19 cellular contexts compared by ENCODE assay signal in genomic region chr18:79868811-79869541, GRCh38.
DNase-seq lines count a peak whose midpoint lies in the region; ATAC-seq and TF ChIP-seq lines count a peak whose summit lies in the region.
"Had no signal": no experiment of that assay in that cellular context is flagged by ENCODE, and none has a peak within 500 bp of the region (broad histone marks: within the 10 kb centered on the region; RNA-seq: fewer than 3 reads in every experiment).

No MANE protein-coding gene starts in this region.

- H3K36me3 ChIP-seq in SK-N-SH (replicated peaks in 1 of 2; ENCODE audit: control insufficient read depth in 1 of 2, insufficient read depth in 2 of 2, low read length in 1 of 2), result no peaks in the 10 kb centered on the region
- no peaks in the 10 kb centered on the region for H3K36me3 ChIP-seq in right atrium auricular region
- H3K36me3 ChIP-seq in mesenchymal stem cell (ENCODE audit: control insufficient read depth in 1 of 2, insufficient read depth in 2 of 2, low read depth in 1 of 2, low read length in 2 of 2), result no peaks in the 10 kb centered on the region
- no peaks in the 10 kb centered on the region for H3K36me3 ChIP-seq in upper lobe of right lung
- H3K36me3 ChIP-seq: Peyer's patch had no signal

- no peak for TF ChIP-seq CTCF in SK-N-SH (IDR thresholded peaks at IDR 0.05)
- no peak for TF ChIP-seq CTCF in right atrium auricular region (IDR thresholded peaks at IDR 0.05)
- TF ChIP-seq CTCF in upper lobe of right lung (IDR thresholded peaks at IDR 0.05), result no peak
- no peak for TF ChIP-seq CTCF in progenitor cell of endocrine pancreas (IDR thresholded peaks at IDR 0.05; ENCODE audit: unreplicated experiment)

- H3K79me1 ChIP-seq in mesenchymal stem cell (replicated peaks; ENCODE audit: low read length, poor library complexity, severe bottlenecking), result no peaks in the 10 kb centered on the region

- CTCF ChIA-PET in SK-N-SH (lab: Yijun Ruan, JAX), result interaction anchor here (0.7 to 1.6 kb wide), 2 partner anchors 16 to 99 kb away, joined by 3 read pairs; no protein-coding TSS in a partner anchor

- no peak overlapping the region for H3K4me3 Mint-ChIP-seq in progenitor cell of endocrine pancreas (ENCODE audit: low read depth)
- H3K4me3 Mint-ChIP-seq: H9 had no signal

- H3K27ac ChIP-seq in SK-N-SH (ENCODE audit: low read depth in 2 of 2, low read length in 1 of 2) (no peak overlapping the region), right atrium auricular region (no peak overlapping the region), mesenchymal stem cell (ENCODE audit: low read length, poor library complexity, severe bottlenecking) (no peak overlapping the region), upper lobe of right lung (no peak overlapping the region)
- H3K27ac ChIP-seq: 22Rv1, C4-2B, Peyer's patch had no signal

- no peaks in the 10 kb centered on the region for H3K9me2 ChIP-seq in SK-N-SH

- H3K79me2 ChIP-seq in SK-N-SH (ENCODE audit: insufficient read depth), result no peaks in the 10 kb centered on the region

- no peaks in the 10 kb centered on the region for H3K36me3 Mint-ChIP-seq in progenitor cell of endocrine pancreas (ENCODE audit: insufficient read depth)

- H3F3A ChIP-seq in SK-N-SH (replicated peaks; ENCODE audit: insufficient read depth), result no peaks in the 10 kb centered on the region

- POLR2A ChIA-PET in SK-N-SH (lab: Yijun Ruan, JAX), result no interaction called here

- H4K91ac ChIP-seq in mesenchymal stem cell (ENCODE audit: low read length), result peak overlapping the region; percentile 11

- H4K20me1 ChIP-seq in SK-N-SH (ENCODE audit: insufficient read depth), result no peaks in the 10 kb centered on the region

- H3K27me3 ChIP-seq in SK-N-SH (ENCODE audit: insufficient read depth), result peaks cover 35% of the 10 kb centered on the region; the same call in 1 of the 2 replicates
- no peaks in the 10 kb centered on the region for H3K27me3 ChIP-seq in right atrium auricular region
- H3K27me3 ChIP-seq in mesenchymal stem cell (ENCODE audit: control insufficient read depth in 1 of 2, insufficient read depth in 1 of 2, low read length in 2 of 2), result peaks cover 0 to 33% of the 10 kb centered on the region in 2 experiments
- H3K27me3 ChIP-seq in upper lobe of right lung, result peaks cover 13% of the 10 kb centered on the region
- H3K27me3 ChIP-seq: Peyer's patch had no signal

- no peak overlapping the region for H2BK15ac ChIP-seq in mesenchymal stem cell (ENCODE audit: low read depth, poor library complexity, severe bottlenecking)

- no peak overlapping the region for H4K8ac ChIP-seq in mesenchymal stem cell (ENCODE audit: low read length)

- DNase-seq in SK-N-SH (no peak), left ventricle myocardium superior (peak; percentile 14), right atrium auricular region (ENCODE audit: low spot score) (no peak), mesenchymal stem cell (no peak), upper lobe of right lung (peak; percentile 60), progenitor cell of endocrine pancreas (ENCODE audit: low spot score, unreplicated experiment) (no peak)
- DNase-seq: COR-L47, H9, Karpas-422, MM.1S, NCI-H1105, NCI-H1694 treated with DMSO at 0.1 percent for 48 hours, NCI-H446, NCI-H748 treated with DMSO at 0.1 percent for 48 hours had no signal

- no peak overlapping the region for H2AK5ac ChIP-seq in mesenchymal stem cell (ENCODE audit: low read length, severe bottlenecking)

- H3K4me2 ChIP-seq in SK-N-SH, result no peak overlapping the region
- no peak overlapping the region for H3K4me2 ChIP-seq in mesenchymal stem cell (ENCODE audit: low read length, poor library complexity, severe bottlenecking)

- H3K27me3 Mint-ChIP-seq in progenitor cell of endocrine pancreas, result peaks cover under 1% of the 10 kb centered on the region

- no peaks in the 10 kb centered on the region for H3K4me1 Mint-ChIP-seq in progenitor cell of endocrine pancreas (ENCODE audit: low read depth)

- no peaks in the 10 kb centered on the region for H3K4me1 ChIP-seq in SK-N-SH (ENCODE audit: control insufficient read depth in 1 of 2, insufficient read depth in 2 of 2, low read depth in 1 of 2, low read length in 1 of 2)
- no peaks in the 10 kb centered on the region for H3K4me1 ChIP-seq in right atrium auricular region
- peaks cover 3% of the 10 kb centered on the region for H3K4me1 ChIP-seq in mesenchymal stem cell (ENCODE audit: control insufficient read depth, insufficient read depth, low read depth, low read length)
- no peaks in the 10 kb centered on the region for H3K4me1 ChIP-seq in upper lobe of right lung
- H3K4me1 ChIP-seq: Peyer's patch had no signal

- intact Hi-C loops in left ventricle myocardium superior (cut with micrococcal nuclease), result no loop called here
- intact Hi-C loops in upper lobe of right lung (cut with DNase I), result no loop called here

- no peak overlapping the region for H3K4ac ChIP-seq in mesenchymal stem cell (ENCODE audit: low read depth in 1 of 2, low read length in 2 of 2)

- peak; percentile 16; the same call in 2 of the 3 replicates for ATAC-seq in SK-N-SH treated with all-trans-retinoic acid at 6 μM for 48 hours
- no peak for ATAC-seq in left ventricle myocardium superior
- no peak for ATAC-seq in upper lobe of right lung
- no peak for ATAC-seq in HG02678 (IDR thresholded peaks at IDR 0.05; ENCODE audit: unreplicated experiment)

- H2BK120ac ChIP-seq in mesenchymal stem cell (ENCODE audit: low read depth, low read length), result no peak overlapping the region

- no peak for TF ChIP-seq RAD21 in SK-N-SH (IDR thresholded peaks at IDR 0.05; ENCODE audit: low read length)

- no peak overlapping the region for H3K4me3 ChIP-seq in SK-N-SH (ENCODE audit: low read depth in 2 of 2, low read length in 1 of 2)
- no peak overlapping the region for H3K4me3 ChIP-seq in right atrium auricular region
- H3K4me3 ChIP-seq in mesenchymal stem cell (ENCODE audit: insufficient read depth in 1 of 2, low read depth in 1 of 2, low read length in 2 of 2), result no peak overlapping the region
- H3K4me3 ChIP-seq in upper lobe of right lung, result no peak overlapping the region
- H3K4me3 ChIP-seq: Peyer's patch had no signal

- H3K23ac ChIP-seq in mesenchymal stem cell (ENCODE audit: low read length in 2 of 2), result no peak overlapping the region

- H3K9me3 ChIP-seq in SK-N-SH (no peaks in the 10 kb centered on the region), right atrium auricular region (no peaks in the 10 kb centered on the region), mesenchymal stem cell (ENCODE audit: control insufficient read depth, low read length) (no peaks in the 10 kb centered on the region), upper lobe of right lung (no peaks in the 10 kb centered on the region)
- H3K9me3 ChIP-seq: Peyer's patch had no signal

- WGBS in SK-N-SH (ENCODE audit: low lambda C conversion rate), result 20% methylated on average over 7 of the region's 32 CpGs
- 85% methylated on average over 32 of the region's 32 CpGs for WGBS in mesenchymal stem cell

- H3K9ac ChIP-seq in SK-N-SH (no peak overlapping the region), mesenchymal stem cell (ENCODE audit: low read length) (no peak overlapping the region)

- H3K14ac ChIP-seq in mesenchymal stem cell (ENCODE audit: low read length in 2 of 2), result no peak overlapping the region

- no peak overlapping the region for H2BK12ac ChIP-seq in mesenchymal stem cell (ENCODE audit: low read length in 2 of 2)

- H2AFZ ChIP-seq in SK-N-SH (ENCODE audit: low read depth) (no peak overlapping the region), mesenchymal stem cell (ENCODE audit: low read depth, low read length) (no peak overlapping the region)

- H3K18ac ChIP-seq in mesenchymal stem cell (ENCODE audit: low read depth in 1 of 2, low read length in 2 of 2), result no peak overlapping the region

- TF ChIP-seq EP300 in SK-N-SH (IDR thresholded peaks at IDR 0.05; ENCODE audit: borderline replicate concordance in 1 of 2, low read depth in 1 of 2, low read length in 1 of 2), result no peak

- no peak overlapping the region for H3K27ac Mint-ChIP-seq in progenitor cell of endocrine pancreas

- H2BK5ac ChIP-seq in mesenchymal stem cell (ENCODE audit: low read depth, low read length, poor library complexity, severe bottlenecking), result no peak overlapping the region

- H3K9me3 Mint-ChIP-seq in progenitor cell of endocrine pancreas (ENCODE audit: low read depth), result no peaks in the 10 kb centered on the region
- H3K9me3 Mint-ChIP-seq: H9 had no signal

TF ChIP-seq in SK-N-SH treated with all-trans-retinoic acid at 6 μM for 48 hours, 23 proteins besides CTCF, POLR2A, EP300 and RAD21 (continues in another document):
- no peak for TF ChIP-seq PPARA (CRISPR knock-in tag; IDR thresholded peaks at IDR 0.05; ENCODE audit: borderline replicate concordance)
- TF ChIP-seq, protein P1, sequence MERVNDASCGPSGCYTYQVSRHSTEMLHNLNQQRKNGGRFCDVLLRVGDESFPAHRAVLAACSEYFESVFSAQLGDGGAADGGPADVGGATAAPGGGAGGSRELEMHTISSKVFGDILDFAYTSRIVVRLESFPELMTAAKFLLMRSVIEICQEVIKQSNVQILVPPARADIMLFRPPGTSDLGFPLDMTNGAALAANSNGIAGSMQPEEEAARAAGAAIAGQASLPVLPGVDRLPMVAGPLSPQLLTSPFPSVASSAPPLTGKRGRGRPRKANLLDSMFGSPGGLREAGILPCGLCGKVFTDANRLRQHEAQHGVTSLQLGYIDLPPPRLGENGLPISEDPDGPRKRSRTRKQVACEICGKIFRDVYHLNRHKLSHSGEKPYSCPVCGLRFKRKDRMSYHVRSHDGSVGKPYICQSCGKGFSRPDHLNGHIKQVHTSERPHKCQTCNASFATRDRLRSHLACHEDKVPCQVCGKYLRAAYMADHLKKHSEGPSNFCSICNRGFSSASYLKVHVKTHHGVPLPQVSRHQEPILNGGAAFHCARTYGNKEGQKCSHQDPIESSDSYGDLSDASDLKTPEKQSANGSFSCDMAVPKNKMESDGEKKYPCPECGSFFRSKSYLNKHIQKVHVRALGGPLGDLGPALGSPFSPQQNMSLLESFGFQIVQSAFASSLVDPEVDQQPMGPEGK (CRISPR knock-in tag; IDR thresholded peaks at IDR 0.05; ENCODE audit: borderline replicate concordance), result no peak

TF ChIP-seq in SK-N-SH, 30 proteins besides CTCF, POLR2A, EP300 and RAD21:
- TF ChIP-seq NRF1 (IDR thresholded peaks at IDR 0.05; ENCODE audit: low read depth, low read length) (no peak), NFIC (IDR thresholded peaks at IDR 0.05; ENCODE audit: borderline replicate concordance) (no peak), EZH2phosphoT487 (IDR thresholded peaks at IDR 0.05; ENCODE audit: borderline replicate concordance, low read depth) (no peak), GATA2 (CRISPR knock-in tag; IDR thresholded peaks at IDR 0.05) (no peak)
- TF ChIP-seq, protein P2, sequence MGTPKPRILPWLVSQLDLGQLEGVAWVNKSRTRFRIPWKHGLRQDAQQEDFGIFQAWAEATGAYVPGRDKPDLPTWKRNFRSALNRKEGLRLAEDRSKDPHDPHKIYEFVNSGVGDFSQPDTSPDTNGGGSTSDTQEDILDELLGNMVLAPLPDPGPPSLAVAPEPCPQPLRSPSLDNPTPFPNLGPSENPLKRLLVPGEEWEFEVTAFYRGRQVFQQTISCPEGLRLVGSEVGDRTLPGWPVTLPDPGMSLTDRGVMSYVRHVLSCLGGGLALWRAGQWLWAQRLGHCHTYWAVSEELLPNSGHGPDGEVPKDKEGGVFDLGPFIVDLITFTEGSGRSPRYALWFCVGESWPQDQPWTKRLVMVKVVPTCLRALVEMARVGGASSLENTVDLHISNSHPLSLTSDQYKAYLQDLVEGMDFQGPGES (IDR thresholded peaks at IDR 0.05; ENCODE audit: low read depth, low read length), result no peak
TF ChIP-seq in SK-N-SH: peak in this region for 0.

Comparison
In these comparisons a context has a peak if more than half of its experiments do, and no peak if none do; other contexts are left out.
1. DNase-seq: peak in left ventricle myocardium superior (single experiment) and upper lobe of right lung (single experiment); none in SK-N-SH (single experiment), right atrium auricular region (single experiment), mesenchymal stem cell (single experiment) and progenitor cell of endocrine pancreas (single experiment).